ENCODE assay signal across 34 cellular contexts in the genomic region with DNA sequence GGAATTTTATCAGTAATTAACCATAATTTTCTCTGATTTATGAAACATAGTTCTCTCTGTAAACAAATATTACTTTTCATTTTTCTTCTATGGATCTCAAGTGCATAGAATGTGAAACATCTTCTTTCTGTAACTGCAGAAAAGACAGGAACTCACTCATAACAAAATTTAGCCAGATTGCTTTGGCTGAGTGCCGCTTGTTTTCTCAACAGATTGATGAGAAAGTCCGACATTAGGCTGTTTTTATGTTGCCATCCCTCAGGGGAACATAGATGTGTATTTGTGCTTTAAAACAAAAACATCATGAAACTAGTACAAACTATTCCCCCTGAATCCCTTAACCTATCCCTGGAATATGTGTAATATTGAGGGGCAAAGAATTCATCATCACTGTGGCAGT.
"Had no signal": no experiment of that assay in that cellular context is flagged by ENCODE, and none has a peak within 500 bp of the region (broad histone marks: within the 10 kb centered on the region; RNA-seq: fewer than 3 reads in every experiment).

No MANE protein-coding gene starts in this region.

- FAIRE-seq: astrocyte, TTC549 had no signal

- H3K27ac ChIP-seq: adrenal gland, brain microvascular endothelial cell, breast epithelium, VCaP had no signal

- ATAC-seq: activated CD8-positive, alpha-beta T cell treated with anti-CD3 and anti-CD28 coated beads for 36 hours; activated naive CD4-positive, alpha-beta T cell treated with anti-CD3 and anti-CD28 coated beads, Interleukin-2, amount 50 U/mL, for 72 hours; activated T-cell treated with anti-CD3 and anti-CD28 coated beads, Interleukin-2, amount 50 U/mL, for 4 hours; activated T-cell treated with anti-CD3 and anti-CD28 coated beads, Interleukin-2, amount 50 U/mL, for 72 hours; activated T-helper 17 cell treated with anti-CD3 and anti-CD28 coated beads, Interleukin-2, amount 50 U/mL, for 72 hours; body of pancreas had no signal

- H3K4me3 ChIP-seq: adrenal gland, body of pancreas, breast epithelium had no signal

- H3K9me3 ChIP-seq: adrenal gland, body of pancreas, breast epithelium had no signal

- H3K36me3 ChIP-seq: adrenal gland, brain microvascular endothelial cell, breast epithelium had no signal

- H3K27me3 ChIP-seq: adrenal gland, body of pancreas, brain microvascular endothelial cell, breast epithelium had no signal

- DNase-seq: activated B cell treated with CpG ODN at 0.5 μM for 24 hours; activated CD4-positive, alpha-beta memory T cell treated with anti-CD3 and anti-CD28 coated beads for 36 hours; activated CD4-positive, alpha-beta T cell treated with anti-CD3 and anti-CD28 coated beads for 4 hours; activated CD4-positive, alpha-beta T cell treated with anti-CD3 and anti-CD28 coated beads, Interleukin-2, amount 10 ng/mL, durations not matched to agents 24 days and 14 days; activated CD4-positive, alpha-beta T cell treated with anti-CD3 and anti-CD28 coated beads, Interleukin-2, amount 50 U/mL, for 1 hour; activated CD4-positive, alpha-beta T cell treated with anti-CD3 and anti-CD28 coated beads, Interleukin-2, amount 50 U/mL, for 4 hours; activated CD4-positive, CD25-positive, alpha-beta regulatory T cell treated with anti-CD3 and anti-CD28 coated beads, Interleukin-2, amount 50 U/mL, for 72 hours; activated CD8-positive, alpha-beta memory T cell treated with anti-CD3 and anti-CD28 coated beads, Interleukin-2, amount 50 U/mL, for 4 hours; activated CD8-positive, alpha-beta T cell treated with anti-CD3 and anti-CD28 coated beads for 36 hours; activated effector memory CD4-positive, alpha-beta T cell treated with anti-CD3 and anti-CD28 coated beads, Interleukin-2, amount 50 U/mL, for 16 hours; activated gamma-delta T cell treated with Interleukin-2 at 50 U/mL for 16 hours; activated naive CD4-positive, alpha-beta T cell; activated naive CD4-positive, alpha-beta T cell treated with anti-CD3 and anti-CD28 coated beads for 36 hours; activated naive CD4-positive, alpha-beta T cell treated with anti-CD3 and anti-CD28 coated beads, Interleukin-2, amount 50 U/mL, for 16 hours; activated naive CD8-positive, alpha-beta T cell treated with anti-CD3 and anti-CD28 coated beads for 36 hours; activated T-cell treated with anti-CD3 and anti-CD28 coated beads for 4 hours; activated T-cell treated with anti-CD3 and anti-CD28 coated beads, Interleukin-2, amount 50 U/mL, for 1 hour; activated T-cell treated with anti-CD3 and anti-CD28 coated beads, Interleukin-2, amount 50 U/mL, for 4 hours; activated T-cell treated with anti-CD3 and anti-CD28 coated beads, Interleukin-2, amount 50 U/mL, for 72 hours; adrenal gland; amniotic stem cell; aorta; body of pancreas; brain microvascular endothelial cell; central memory CD4-positive, alpha-beta T cell; T-helper 1 cell; T-helper 2 cell; T-helper 9 cell had no signal

- H3K4me1 ChIP-seq: breast epithelium had no signal
